8 cellular contexts compared by ENCODE assay signal in genomic region chr11:126268708-126269579, GRCh38. TPM values are rescaled to one million over a fixed set of nuclear protein-coding genes. Genes with fewer than 3 reads are reported as not detected.
DNase-seq lines count a peak whose midpoint lies in the region; ATAC-seq, FAIRE-seq and TF ChIP-seq lines count a peak whose summit lies in the region.

TSS of gene FOXRED1 (plus strand) at chr11:126269154. CDS start at chr11:126269207, 53 bp downstream.
TSS of gene SRPRA (minus strand) at chr11:126268895. CDS start at chr11:126268804, 91 bp downstream.

- peak; percentile 62 for FAIRE-seq in colon (lab: Jason Lieb, UNC)

- peak; percentile 99 for ATAC-seq in HG03460 (IDR thresholded peaks at IDR 0.05; ENCODE audit: unreplicated experiment)

- no peak for TF ChIP-seq CTCF in BE2C (IDR thresholded peaks at IDR 0.05; ENCODE audit: low read depth, low read length)

- H3K4me3 ChIP-seq in BE2C (ENCODE audit: low read depth, low read length), result peak within 1 kb of the TSS; percentile 92

- DNase-seq in BE2C (peak; percentile 100), GM19240 (ENCODE audit: insufficient read length, low spot score) (peak; percentile 100), NCI-H526 (lab: John Stamatoyannopoulos, UW) (peak; percentile 99 to 100), kidney tubule cell (ENCODE audit: low spot score) (peak; percentile 99)
- peak; percentile 100 for DNase-seq in activated CD4-positive, alpha-beta T cell treated with anti-CD3 and anti-CD28 coated beads for 48 hours
- peak; percentile 96 to 100 (median 99) for DNase-seq in stimulated activated CD4-positive, alpha-beta T cell treated with anti-CD3 and anti-CD28 coated beads, Interleukin-1b, Interleukin-23, amount 100 ng/mL, for 24 hours (ENCODE audit: low read depth in 4 of 4, low spot score in 1 of 4)

- H3K4me1 ChIP-seq in BE2C, result no peaks in the 10 kb centered on the region

- no peaks in the 10 kb centered on the region for H3K27me3 ChIP-seq in BE2C

- H3K9me3 ChIP-seq in BE2C, result no peaks in the 10 kb centered on the region

- H3K36me3 ChIP-seq in BE2C, result peaks cover 48% of the 10 kb centered on the region

RNA-seq across cellular contexts. Expression of gene FOXRED1, which starts in this region (rescaled TPM):
- 64.7 TPM for polyA plus RNA-seq in BE2C (2012; ENCODE audit: insufficient read depth, insufficient read length, low read depth)

RNA-seq across cellular contexts. Expression of gene SRPRA, which starts in this region (rescaled TPM):
- polyA plus RNA-seq in BE2C (2012; ENCODE audit: insufficient read depth, insufficient read length, low read depth), result 155 TPM

Comparison
In these comparisons a context has a peak if more than half of its experiments do, and no peak if none do; other contexts are left out.
1. Peak in every context shown above with its lines: DNase-seq, ATAC-seq and H3K4me3 ChIP-seq.